10 cellular contexts compared by ENCODE assay signal in genomic region chr12:31370645-31371620, GRCh38. TPM values are rescaled to one million over a fixed set of nuclear protein-coding genes. Genes with fewer than 3 reads are reported as not detected.
DNase-seq lines count a peak whose midpoint lies in the region; ATAC-seq and TF ChIP-seq lines count a peak whose summit lies in the region.
"Had no signal": no experiment of that assay in that cellular context is flagged by ENCODE, and none has a peak within 500 bp of the region (broad histone marks: within the 10 kb centered on the region; RNA-seq: fewer than 3 reads in every experiment).

No MANE protein-coding gene starts in this region.

- H3K27ac ChIP-seq in adipose tissue (ENCODE audit: low read depth, low read length) (peak overlapping the region; percentile 40), sigmoid colon (peak overlapping the region in 2 of 4 donors; percentile 5 to 26)

- H3K4me1 ChIP-seq in sigmoid colon: peaks cover 0 to 7% (median 3%) of the 10 kb centered on the region in 4 donors

- TF ChIP-seq CTCF in sigmoid colon (IDR thresholded peaks at IDR 0.05): no peak

- no peak for TF ChIP-seq POLR2A in sigmoid colon (IDR thresholded peaks at IDR 0.05)

- 46 to 70% (median 54%) methylated on average over 11 of the region's 11 CpGs for WGBS in adipose tissue, 3 donors
- WGBS in sigmoid colon, 2 donors: 13 to 55% methylated on average over 11 of the region's 11 CpGs

- H3K4me3 ChIP-seq in iPS-18c (ENCODE audit: insufficient read depth, low read depth, low read length) (peak overlapping the region; percentile 52), sigmoid colon (peak overlapping the region in 3 of 4 donors; percentile 16 to 30 (median 26))

- H3K27me3 ChIP-seq in sigmoid colon: no peaks in the 10 kb centered on the region

- peak; percentile 58 for DNase-seq in HuH-7 (ENCODE audit: low spot score)
- DNase-seq in sigmoid colon: no peak
- no peak for DNase-seq in effector CD8-positive, alpha-beta T cell (lab: John Stamatoyannopoulos, UW)
- DNase-seq: activated CD4-positive, alpha-beta T cell treated with anti-CD3 and anti-CD28 coated beads, Interleukin-2, amount 50 U/mL, for 1 hour; effector CD4-positive, alpha-beta T cell had no signal

- H3K9me3 ChIP-seq in iPS-18c (ENCODE audit: control insufficient read depth, insufficient read depth, low read length) (no peaks in the 10 kb centered on the region), sigmoid colon (no peaks in the 10 kb centered on the region)

- intact Hi-C loops in sigmoid colon (cut with DNase I): no loop called here

- no peak for TF ChIP-seq EP300 in sigmoid colon (IDR thresholded peaks at IDR 0.05)

- ATAC-seq in GM19328 (IDR thresholded peaks at IDR 0.05; ENCODE audit: unreplicated experiment) (no peak), HG03139 (IDR thresholded peaks at IDR 0.05; ENCODE audit: unreplicated experiment) (no peak), GM21723 (IDR thresholded peaks at IDR 0.05; ENCODE audit: unreplicated experiment) (no peak)

- H3K36me3 ChIP-seq in sigmoid colon: no peaks in the 10 kb centered on the region

RNA-seq across cellular contexts. Expression of gene SINHCAF, which starts 45.0 kb away (rescaled TPM):
- polyA plus RNA-seq in adipose tissue (10 to 100 TPM in 2 of 3 donors, 1 to 10 TPM in 1; 8.0 to 12.4 (median 12.0) TPM), sigmoid colon (10 to 100 TPM; 31.1 to 53.9 (median 51.7) TPM)
- total RNA-seq in sigmoid colon: 10 to 100 TPM; 38.2 to 68.4 (median 51.8) TPM
